ENCODE assay signal across 8 cellular contexts in genomic region chr2:43637030-43637803, GRCh38. TPM values are rescaled to one million over a fixed set of nuclear protein-coding genes. Genes with fewer than 3 reads are reported as not detected.
DNase-seq lines count a peak whose midpoint lies in the region; ATAC-seq, FAIRE-seq and TF ChIP-seq lines count a peak whose summit lies in the region.

Gene PLEKHH2, plus strand, starts transcription at chr2:43637260. Its CDS starts 7,414 bp downstream, at chr2:43644674.

- H3K4me1 Mint-ChIP-seq in IgD-negative memory B cell: peaks cover 8 to 13% (median 12%) of the 10 kb centered on the region in 3 donors
- peaks cover 6 to 11% of the 10 kb centered on the region in 2 donors for H3K4me1 Mint-ChIP-seq in natural killer cell treated with Interleukin-12 subunit alpha and Interleukin-12 subunit beta and Interleukin-15 and Interleukin-18, amount 100 ng/mL, for 72 hours (ENCODE audit: low read depth in 2 of 2)
- H3K4me1 Mint-ChIP-seq in stimulated activated naive B cell treated with anti-CD40 and anti-IgM and Interleukin-4, amounts not matched to agents 10 μg/mL and 1 μg/mL and 100 μg/mL, for 72 hours: peaks cover 7 to 16% of the 10 kb centered on the region in 2 donors

- H3K36me3 Mint-ChIP-seq in IgD-negative memory B cell: peaks cover 4% of the 10 kb centered on the region
- H3K36me3 Mint-ChIP-seq in natural killer cell treated with Interleukin-12 subunit alpha and Interleukin-12 subunit beta and Interleukin-15 and Interleukin-18, amount 100 ng/mL, for 72 hours: no peaks in the 10 kb centered on the region
- peaks cover 0 to 2% of the 10 kb centered on the region in 2 donors for H3K36me3 Mint-ChIP-seq in stimulated activated naive B cell treated with anti-CD40 and anti-IgM and Interleukin-4, amounts not matched to agents 10 μg/mL and 1 μg/mL and 100 μg/mL, for 72 hours

- H3K27ac Mint-ChIP-seq in IgD-negative memory B cell: peak within 1 kb of the TSS in 2 of 3 donors; percentile 7 to 27
- H3K27ac Mint-ChIP-seq in natural killer cell treated with Interleukin-12 subunit alpha and Interleukin-12 subunit beta and Interleukin-15 and Interleukin-18, amount 100 ng/mL, for 72 hours: no peak within 1 kb of the TSS
- H3K27ac Mint-ChIP-seq in stimulated activated naive B cell treated with anti-CD40 and anti-IgM and Interleukin-4, amounts not matched to agents 10 μg/mL and 1 μg/mL and 100 μg/mL, for 72 hours: no peak within 1 kb of the TSS

- no peak for FAIRE-seq in D721Med (lab: Jason Lieb, UNC)

- no peak for TF ChIP-seq CTCF in D721Med (IDR thresholded peaks at IDR 0.05; ENCODE audit: insufficient read depth, missing control alignments)

- peak; percentile 100 for ATAC-seq in GM21619 (IDR thresholded peaks at IDR 0.05; ENCODE audit: unreplicated experiment)
- ATAC-seq in natural killer cell treated with Interleukin-12 subunit alpha and Interleukin-12 subunit beta and Interleukin-15 and Interleukin-18, amount 100 ng/mL, for 72 hours: peak; percentile 99 to 100
- peak; percentile 100 for ATAC-seq in stimulated activated naive B cell treated with anti-CD40 and anti-IgM and Interleukin-4, amounts not matched to agents 10 μg/mL and 1 μg/mL and 100 μg/mL, for 72 hours (replicated peaks)

- peaks cover 35% of the 10 kb centered on the region for H3K27me3 Mint-ChIP-seq in IgD-negative memory B cell
- peaks cover 39 to 43% of the 10 kb centered on the region in 2 donors for H3K27me3 Mint-ChIP-seq in natural killer cell treated with Interleukin-12 subunit alpha and Interleukin-12 subunit beta and Interleukin-15 and Interleukin-18, amount 100 ng/mL, for 72 hours
- peaks cover 48 to 56% of the 10 kb centered on the region in 2 donors for H3K27me3 Mint-ChIP-seq in stimulated activated naive B cell treated with anti-CD40 and anti-IgM and Interleukin-4, amounts not matched to agents 10 μg/mL and 1 μg/mL and 100 μg/mL, for 72 hours

- DNase-seq in D721Med (ENCODE audit: insufficient read length, low spot score): peak; percentile 67
- peak; percentile 83 for DNase-seq in RPMI7951 (ENCODE audit: low read depth)
- peak; percentile 74 for DNase-seq in activated effector memory CD4-positive, alpha-beta T cell treated with Interleukin-2 at 50 U/mL for 16 hours
- peak; percentile 73 for DNase-seq in fibroblast of the conjunctiva (ENCODE audit: low read depth)
- peak; percentile 83 for DNase-seq in natural killer cell treated with Interleukin-12 subunit alpha and Interleukin-12 subunit beta and Interleukin-15 and Interleukin-18, amount 100 ng/mL, for 72 hours (ENCODE audit: low spot score)
- peak; percentile 78 for DNase-seq in stimulated activated naive B cell treated with anti-CD40 and anti-IgM and Interleukin-4, amounts not matched to agents 10 μg/mL and 1 μg/mL and 100 μg/mL, for 72 hours

- peak within 1 kb of the TSS; percentile 80 to 95 (median 90) for H3K4me3 Mint-ChIP-seq in IgD-negative memory B cell
- H3K4me3 Mint-ChIP-seq in natural killer cell treated with Interleukin-12 subunit alpha and Interleukin-12 subunit beta and Interleukin-15 and Interleukin-18, amount 100 ng/mL, for 72 hours: peak within 1 kb of the TSS; percentile 82
- peak within 1 kb of the TSS; percentile 84 for H3K4me3 Mint-ChIP-seq in stimulated activated naive B cell treated with anti-CD40 and anti-IgM and Interleukin-4, amounts not matched to agents 10 μg/mL and 1 μg/mL and 100 μg/mL, for 72 hours

- H3K9me3 Mint-ChIP-seq in IgD-negative memory B cell: peaks cover 0 to 3% (median 0%) of the 10 kb centered on the region in 3 donors
- H3K9me3 Mint-ChIP-seq in natural killer cell treated with Interleukin-12 subunit alpha and Interleukin-12 subunit beta and Interleukin-15 and Interleukin-18, amount 100 ng/mL, for 72 hours: no peaks in the 10 kb centered on the region
- peaks cover 0 to 6% of the 10 kb centered on the region in 2 donors for H3K9me3 Mint-ChIP-seq in stimulated activated naive B cell treated with anti-CD40 and anti-IgM and Interleukin-4, amounts not matched to agents 10 μg/mL and 1 μg/mL and 100 μg/mL, for 72 hours

RNA-seq across cellular contexts. Expression of gene PLEKHH2, which starts in this region (rescaled TPM):
- 0.46 TPM for polyA plus RNA-seq in IgD-negative memory B cell
- 0.59 and 0.72 TPM in 2 replicates for total RNA-seq in RPMI7951 (2014; rRNA removed; shearing (Covaris generic))
- under 1 TPM in 1 of 2 donors, not detected in 1; 0.26 TPM for total RNA-seq in natural killer cell treated with Interleukin-12 subunit alpha and Interleukin-12 subunit beta and Interleukin-15 and Interleukin-18, amount 100 ng/mL, for 72 hours

Comparison
In these comparisons a context has a peak if more than half of its experiments do, and no peak if none do; other contexts are left out.
1. Peak in every context shown above with its lines: DNase-seq and ATAC-seq.
2. Peak in DNase-seq in RPMI7951; RNA of the gene not detected or under 1 TPM.
3. Peak in DNase-seq and ATAC-seq in natural killer cell treated with Interleukin-12 subunit alpha and Interleukin-12 subunit beta and Interleukin-15 and Interleukin-18, amount 100 ng/mL, for 72 hours; RNA of the gene not detected or under 1 TPM.
4. H3K27ac Mint-ChIP-seq: peak in IgD-negative memory B cell (2 of 3); none in natural killer cell treated with Interleukin-12 subunit alpha and Interleukin-12 subunit beta and Interleukin-15 and Interleukin-18, amount 100 ng/mL, for 72 hours (0 of 2) and stimulated activated naive B cell treated with anti-CD40 and anti-IgM and Interleukin-4, amounts not matched to agents 10 μg/mL and 1 μg/mL and 100 μg/mL, for 72 hours (single experiment).